ENCODE assay signal across 29 cellular contexts in genomic region chr11:74978041-74978440, GRCh38.
"Had no signal": no experiment of that assay in that cellular context is flagged by ENCODE, and none has a peak within 500 bp of the region (broad histone marks: within the 10 kb centered on the region; RNA-seq: fewer than 3 reads in every experiment).

No MANE protein-coding gene starts in this region.

- H3K4me2 ChIP-seq: smooth muscle cell had no signal

- H3K4me1 ChIP-seq: esophagus muscularis mucosa, foreskin keratinocyte, gastroesophageal sphincter, lower lobe of right lung, suprapubic skin, transverse colon, upper lobe of right lung, uterus had no signal

- H3K4me3 ChIP-seq: esophagus muscularis mucosa, gastroesophageal sphincter, heart left ventricle, lower lobe of right lung, ovary, psoas muscle, smooth muscle cell, suprapubic skin, transverse colon, upper lobe of right lung, uterus had no signal

- DNase-seq: cerebellar nuclear complex; cortex of kidney; effector CD8-positive, alpha-beta T cell; endodermal cell; foreskin keratinocyte; hippocampal formation; islet precursor cell; kidney glomerular epithelial cell; lower lobe of right lung; natural killer cell; occipital lobe; ovary; posterior cingulate gyrus; psoas muscle; stimulated activated CD4-positive, alpha-beta T cell treated with anti-CD3 and anti-CD28 coated beads, Interleukin-12 subunit alpha, Interleukin-12 subunit beta, amount 100 ng/mL, for 4 hours; stimulated activated CD4-positive, alpha-beta T cell treated with anti-CD3 and anti-CD28 coated beads, Interleukin-1b, Interleukin-23, amount 100 ng/mL, for 48 hours; stimulated activated CD4-positive, alpha-beta T cell treated with anti-CD3 and anti-CD28 coated beads, Interleukin-4, amount 100 ng/mL, for 1 hour; stimulated activated CD8-positive, alpha-beta memory T cell treated with anti-CD3 and anti-CD28 coated beads, Interleukin-4, amount 100 ng/mL, for 48 hours; stimulated activated naive CD4-positive, alpha-beta T cell; stimulated activated naive CD8-positive, alpha-beta T cell treated with anti-CD3 and anti-CD28 coated beads, Interleukin-15, amount 100 ng/mL, for 72 hours; transverse colon; upper lobe of right lung; uterus had no signal

- H3K27me3 ChIP-seq: esophagus muscularis mucosa, foreskin keratinocyte, gastroesophageal sphincter, heart left ventricle, ovary, suprapubic skin, transverse colon, upper lobe of right lung, uterus had no signal

- H3K27ac ChIP-seq: esophagus muscularis mucosa, foreskin keratinocyte, gastroesophageal sphincter, lower lobe of right lung, ovary, psoas muscle, suprapubic skin, transverse colon, upper lobe of right lung, uterus had no signal

- H3K9me3 ChIP-seq: esophagus muscularis mucosa, gastroesophageal sphincter, heart left ventricle, lower lobe of right lung, ovary, psoas muscle, suprapubic skin, transverse colon, upper lobe of right lung, uterus had no signal

- ATAC-seq: foreskin keratinocyte; gastroesophageal sphincter; lower lobe of right lung; natural killer cell; psoas muscle; sciatic nerve; stimulated activated naive CD8-positive, alpha-beta T cell treated with anti-CD3 and anti-CD28 coated beads, Interleukin-15, amount 100 ng/mL, for 72 hours; upper lobe of right lung had no signal

- H3K36me3 ChIP-seq: ovary had no signal
